Comparison of ENCODE assay signal across 1 cellular context in genomic region chr19:56671613-56671994, GRCh38.
TF ChIP-seq lines count a peak whose summit lies in the region.

ZNF835 (minus strand) TSS chr19:56671757; CDS start chr19:56665198, 6,559 bp downstream.

TF ChIP-seq in K562, 482 proteins besides CTCF, POLR2A, EP300 and RAD21 (continued from another document):
- TF ChIP-seq AFF1 (IDR thresholded peaks at IDR 0.05; ENCODE audit: low read depth in 1 of 2, partially characterized antibody in 2 of 2) (peak in 1 of 2 experiments; percentile 44), SP2 (IDR thresholded peaks at IDR 0.05; ENCODE audit: extremely low read depth, low read depth, low read length, poor library complexity, severe bottlenecking) (no peak), ZNF143 (CRISPR knock-in tag; IDR thresholded peaks at IDR 0.05) (peak; percentile 64), SAFB2 (IDR thresholded peaks at IDR 0.05; ENCODE audit: borderline replicate concordance, low read depth, low read length, severe bottlenecking) (no peak), ZKSCAN1 (IDR thresholded peaks at IDR 0.05; ENCODE audit: low read depth, low read length) (peak; percentile 82), ZNF586 (CRISPR knock-in tag; conservative IDR thresholded peaks at IDR 0.05) (no peak), ZNF263 (CRISPR knock-in tag; IDR thresholded peaks at IDR 0.05; ENCODE audit: borderline replicate concordance) (no peak), PHF21A (IDR thresholded peaks at IDR 0.05; ENCODE audit: borderline replicate concordance, low read depth) (no peak), PBX2 (CRISPR knock-in tag; IDR thresholded peaks at IDR 0.05; ENCODE audit: low read depth) (no peak), PBX2 (tag; conservative IDR thresholded peaks at IDR 0.05; ENCODE audit: low read depth) (no peak), NRF1 (conservative IDR thresholded peaks at IDR 0.05 in 1 of 2, IDR thresholded peaks at IDR 0.05 in 1 of 2) (peak; percentile 51 to 68; a peak in 3 of 4 replicates), TCF15 (CRISPR knock-in tag; IDR thresholded peaks at IDR 0.05) (no peak), CBX1 (IDR thresholded peaks at IDR 0.05; ENCODE audit: low read depth) (no peak), LEF1 (IDR thresholded peaks at IDR 0.05) (no peak), PTRF (tag; IDR thresholded peaks at IDR 0.05) (no peak), PCBP1 (IDR thresholded peaks at IDR 0.05; ENCODE audit: low read depth, low read length, poor library complexity, severe bottlenecking) (no peak), PRPF4 (IDR thresholded peaks at IDR 0.05; ENCODE audit: insufficient read depth, low read depth, low read length, poor library complexity, severe bottlenecking) (no peak), ZNF398 (CRISPR knock-in tag; IDR thresholded peaks at IDR 0.05) (no peak), XRCC4 (IDR thresholded peaks at IDR 0.05; ENCODE audit: extremely low read depth, insufficient read depth, insufficient read length) (no peak)
